Comparison of ENCODE assay signal across 26 cellular contexts in genomic region chr21:41945982-41946381, GRCh38.
"Had no signal": no experiment of that assay in that cellular context is flagged by ENCODE, and none has a peak within 500 bp of the region (broad histone marks: within the 10 kb centered on the region; RNA-seq: fewer than 3 reads in every experiment).

No MANE protein-coding gene starts in this region.

- H3K27ac ChIP-seq: colonic mucosa, epithelial cell of prostate, gastrocnemius medialis, neural progenitor cell, prostate gland, skin epidermis, suprapubic skin, transverse colon, upper lobe of right lung, uterus had no signal

- H3K4me1 ChIP-seq: colonic mucosa, prostate gland had no signal

- ATAC-seq: esophagus mucosa; gastrocnemius medialis; left lobe of liver; mucosa of descending colon; right cardiac atrium; stimulated activated naive B cell treated with anti-CD40 and anti-IgM and Interleukin-4, amounts not matched to agents 10 μg/mL and 1 μg/mL and 100 μg/mL, for 72 hours; upper lobe of right lung had no signal

- H3K4me3 Mint-ChIP-seq: dendritic cell treated with granulocyte-macrophage colony-stimulating factor and Interleukin-4, amounts not matched to agents 40 ng/mL and 50 ng/mL, for 4 days; endodermal cell; memory B cell; naive B cell; nephron; neural progenitor cell; stimulated activated naive B cell treated with anti-CD40 and anti-IgM and Interleukin-4, amounts not matched to agents 10 μg/mL and 1 μg/mL and 100 μg/mL, for 72 hours; stimulated activated naive CD8-positive, alpha-beta T cell treated with anti-CD3 and anti-CD28 coated beads, Interleukin-15, Interleukin-2, amounts not matched to agents 100 ng/mL and 50 ng/mL, for 24 hours had no signal

- H3K27ac Mint-ChIP-seq: dendritic cell treated with granulocyte-macrophage colony-stimulating factor and Interleukin-4, amounts not matched to agents 40 ng/mL and 50 ng/mL, for 4 days; endodermal cell; memory B cell; nephron; neural progenitor cell; stimulated activated naive B cell treated with anti-CD40 and anti-IgM and Interleukin-4, amounts not matched to agents 10 μg/mL and 1 μg/mL and 100 μg/mL, for 72 hours had no signal

- H3K4me1 Mint-ChIP-seq: memory B cell, nephron had no signal

- H3K36me3 Mint-ChIP-seq: memory B cell, naive B cell, neural progenitor cell had no signal

- DNase-seq: colonic mucosa; effector CD8-positive, alpha-beta T cell; endodermal cell; foreskin fibroblast; gastrocnemius medialis; mucosa of descending colon; naive B cell; right cardiac atrium; spleen; stimulated activated CD4-positive, alpha-beta T cell treated with anti-CD3 and anti-CD28 coated beads, Interleukin-4, amount 100 ng/mL, for 4 hours; stimulated activated naive B cell treated with anti-CD40 and anti-IgM and Interleukin-4, amounts not matched to agents 10 μg/mL and 1 μg/mL and 100 μg/mL, for 72 hours; transverse colon; upper lobe of right lung; uterus had no signal

- H3K9me3 Mint-ChIP-seq: dendritic cell treated with granulocyte-macrophage colony-stimulating factor and Interleukin-4, amounts not matched to agents 40 ng/mL and 50 ng/mL, for 4 days; endodermal cell; memory B cell; stimulated activated naive CD8-positive, alpha-beta T cell treated with anti-CD3 and anti-CD28 coated beads, Interleukin-15, Interleukin-2, amounts not matched to agents 100 ng/mL and 50 ng/mL, for 24 hours had no signal

- H3K36me3 ChIP-seq: colonic mucosa, gastrocnemius medialis, neural progenitor cell, prostate gland, suprapubic skin, transverse colon, upper lobe of right lung, uterus had no signal

- H3K27me3 Mint-ChIP-seq: dendritic cell treated with granulocyte-macrophage colony-stimulating factor and Interleukin-4, amounts not matched to agents 40 ng/mL and 50 ng/mL, for 4 days; memory B cell; naive B cell; stimulated activated naive B cell treated with anti-CD40 and anti-IgM and Interleukin-4, amounts not matched to agents 10 μg/mL and 1 μg/mL and 100 μg/mL, for 72 hours; stimulated activated naive CD8-positive, alpha-beta T cell treated with anti-CD3 and anti-CD28 coated beads, Interleukin-15, Interleukin-2, amounts not matched to agents 100 ng/mL and 50 ng/mL, for 24 hours had no signal

- H3K9me3 ChIP-seq: colonic mucosa, gastrocnemius medialis, mucosa of descending colon, prostate gland, spleen, suprapubic skin, transverse colon, upper lobe of right lung, uterus had no signal

- H3K4me3 ChIP-seq: colonic mucosa, gastrocnemius medialis, lung, mucosa of descending colon, neural progenitor cell, prostate gland, skin epidermis, spleen, suprapubic skin, transverse colon, upper lobe of right lung, uterus had no signal

- H3K27me3 ChIP-seq: colonic mucosa, neural progenitor cell, spleen, suprapubic skin, transverse colon, upper lobe of right lung, uterus had no signal
